In genomic region chr6:151690303-151690702, GRCh38 we compare ENCODE assay signal across 7 cellular contexts.
A peak's percentile ranks its signal among the peaks of the same experiment; 100 is the strongest.
DNase-seq lines count a peak whose midpoint lies in the region; ATAC-seq and TF ChIP-seq lines count a peak whose summit lies in the region.

No MANE protein-coding gene starts in this region.

- ATAC-seq in GM21367 (IDR thresholded peaks at IDR 0.05; ENCODE audit: unreplicated experiment) (peak; percentile 35), RWPE2 (ENCODE audit: low read depth) (no peak), heart left ventricle (peak; percentile 53 to 82 (median 66)), HG03135 (IDR thresholded peaks at IDR 0.05; ENCODE audit: unreplicated experiment) (no peak)

- WGBS in heart left ventricle, 4 donors = 38 to 47% (median 42%) methylated on average over 4 of the region's 4 CpGs

- TF ChIP-seq CTCF in RWPE2 (IDR thresholded peaks at IDR 0.05; ENCODE audit: poor library complexity, severe bottlenecking) (peak; percentile 16), heart left ventricle (IDR thresholded peaks at IDR 0.05) (peak in 7 of 12 donors; percentile 9 to 50 (median 28))

- H3K27me3 ChIP-seq in RWPE2 (ENCODE audit: insufficient read depth, poor library complexity, severe bottlenecking) = no peaks in the 10 kb centered on the region
- no peaks in the 10 kb centered on the region for H3K27me3 ChIP-seq in heart left ventricle

- intact Hi-C loops in heart left ventricle (cut with DNase I) = loop anchor here in 2 of 10 donors (5.0 to 10.0 kb wide), 2 partner anchors 432 to 584 kb away; no protein-coding TSS in a partner anchor

- peaks cover under 1% of the 10 kb centered on the region for H3K4me1 ChIP-seq in RWPE2 (ENCODE audit: insufficient read depth, poor library complexity, severe bottlenecking)
- peaks cover 0 to 12% (median 0%) of the 10 kb centered on the region in 12 donors for H3K4me1 ChIP-seq in heart left ventricle

- H3K27ac ChIP-seq in RWPE2 (ENCODE audit: poor library complexity, severe bottlenecking) (no peak overlapping the region), heart left ventricle (peak overlapping the region; percentile 13 to 88 (median 70))

- H3K36me3 ChIP-seq in RWPE2 (ENCODE audit: low read depth) (no peaks in the 10 kb centered on the region), heart left ventricle (no peaks in the 10 kb centered on the region)

- DNase-seq in RWPE2 (ENCODE audit: low spot score) (no peak), heart left ventricle (no peak), stromal cell of bone marrow (ENCODE audit: low read depth) (peak; percentile 54), H4 (ENCODE audit: low spot score) (no peak)
- no peak for DNase-seq in activated effector memory CD4-positive, alpha-beta T cell treated with anti-CD3 and anti-CD28 coated beads, Interleukin-2, amount 50 U/mL, for 16 hours

- no peak for TF ChIP-seq POLR2A in heart left ventricle (IDR thresholded peaks at IDR 0.05)

- no peak overlapping the region for H3K4me3 ChIP-seq in RWPE2 (ENCODE audit: severe bottlenecking)
- H3K4me3 ChIP-seq in heart left ventricle = peak overlapping the region in 9 of 12 donors; percentile 25 to 57 (median 40)

- H3K9me3 ChIP-seq in RWPE2 (ENCODE audit: severe bottlenecking) (no peaks in the 10 kb centered on the region), heart left ventricle (no peaks in the 10 kb centered on the region)

Comparison
In these comparisons a context has a peak if more than half of its experiments do, and no peak if none do; other contexts are left out.
1. ATAC-seq: peak in GM21367 (single experiment) and heart left ventricle (4 of 4); none in RWPE2 (single experiment) and HG03135 (single experiment).